1 cellular context compared by ENCODE assay signal in the genomic region with DNA sequence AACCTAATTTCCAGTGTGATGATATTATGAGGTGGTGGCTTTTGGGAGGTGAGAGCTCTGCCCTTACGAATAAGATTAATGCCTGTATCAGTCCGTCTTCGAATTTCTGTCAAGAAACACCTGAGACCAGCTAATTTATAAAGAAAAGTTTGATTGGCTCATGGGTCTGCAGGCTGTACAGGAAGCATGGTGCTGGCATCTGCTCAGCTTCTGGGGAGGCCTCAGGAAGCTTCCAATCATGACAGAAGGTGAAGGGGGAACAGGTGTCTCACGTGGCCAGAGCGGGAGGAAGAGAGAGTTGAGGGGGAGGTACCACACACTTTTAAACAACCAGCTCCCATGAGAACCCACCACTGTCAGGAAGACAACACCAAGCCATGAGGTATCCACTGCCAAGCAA.
TF ChIP-seq lines count a peak whose summit lies in the region.

No MANE protein-coding gene starts in this region.

TF ChIP-seq in IMR-90, 13 proteins besides CTCF, POLR2A, EP300 and RAD21:
- TF ChIP-seq MAZ (IDR thresholded peaks at IDR 0.05; ENCODE audit: borderline replicate concordance, low read depth, low read length) (no peak), FOS (IDR thresholded peaks at IDR 0.05; ENCODE audit: low read depth, low read length) (no peak), RCOR1 (IDR thresholded peaks at IDR 0.05; ENCODE audit: insufficient replicate concordance, low read length) (no peak), MAFK (IDR thresholded peaks at IDR 0.05; ENCODE audit: low read depth, low read length) (no peak), CEBPB (IDR thresholded peaks at IDR 0.05; ENCODE audit: low read depth, low read length) (no peak), BHLHE40 (IDR thresholded peaks at IDR 0.05; ENCODE audit: low read depth, low read length) (no peak), ELK1 (IDR thresholded peaks at IDR 0.05; ENCODE audit: borderline replicate concordance, low read depth, low read length) (no peak), SMC3 (IDR thresholded peaks at IDR 0.05; ENCODE audit: low read depth, low read length) (no peak), RFX5 (IDR thresholded peaks at IDR 0.05; ENCODE audit: low read depth, low read length) (no peak), NFE2L2 (IDR thresholded peaks at IDR 0.05; ENCODE audit: low read depth, low read length) (no peak), CHD1 (IDR thresholded peaks at IDR 0.05; ENCODE audit: low read depth, low read length) (no peak), MXI1 (IDR thresholded peaks at IDR 0.05; ENCODE audit: borderline replicate concordance, low read depth, low read length) (no peak)
- TF ChIP-seq, protein P1, sequence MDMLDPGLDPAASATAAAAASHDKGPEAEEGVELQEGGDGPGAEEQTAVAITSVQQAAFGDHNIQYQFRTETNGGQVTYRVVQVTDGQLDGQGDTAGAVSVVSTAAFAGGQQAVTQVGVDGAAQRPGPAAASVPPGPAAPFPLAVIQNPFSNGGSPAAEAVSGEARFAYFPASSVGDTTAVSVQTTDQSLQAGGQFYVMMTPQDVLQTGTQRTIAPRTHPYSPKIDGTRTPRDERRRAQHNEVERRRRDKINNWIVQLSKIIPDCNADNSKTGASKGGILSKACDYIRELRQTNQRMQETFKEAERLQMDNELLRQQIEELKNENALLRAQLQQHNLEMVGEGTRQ (IDR thresholded peaks at IDR 0.05; ENCODE audit: low read depth, low read length): no peak
